8 cellular contexts compared by ENCODE assay signal in genomic region chr17:55641559-55642160, GRCh38.
DNase-seq lines count a peak whose midpoint lies in the region; ATAC-seq, FAIRE-seq and TF ChIP-seq lines count a peak whose summit lies in the region.

No MANE protein-coding gene starts in this region.

- H3K4me3 Mint-ChIP-seq in activated CD8-positive, alpha-beta T cell treated with anti-CD3 and anti-CD28 coated beads for 36 hours: no peak overlapping the region

- no peaks in the 10 kb centered on the region for H3K36me3 Mint-ChIP-seq in activated CD8-positive, alpha-beta T cell treated with anti-CD3 and anti-CD28 coated beads for 36 hours (ENCODE audit: low read depth)

- H3K9me3 Mint-ChIP-seq in activated CD8-positive, alpha-beta T cell treated with anti-CD3 and anti-CD28 coated beads for 36 hours: no peaks in the 10 kb centered on the region

- peak; percentile 39 for TF ChIP-seq CTCF in activated CD8-positive, alpha-beta T cell treated with anti-CD3 and anti-CD28 coated beads for 36 hours (IDR thresholded peaks at IDR 0.05)

- no peak for FAIRE-seq in frontal cortex (lab: Jason Lieb, UNC)

- DNase-seq in D341Med (ENCODE audit: low spot score) (peak; percentile 70), H4 (ENCODE audit: low spot score) (peak; percentile 62), NCI-H2227 treated with DMSO at 0.1 percent for 48 hours (lab: John Stamatoyannopoulos, UW) (peak; percentile 51), Right ventricle myocardium inferior (ENCODE audit: missing footprints) (no peak), renal cortical epithelial cell (ENCODE audit: low read depth) (peak; percentile 50), frontal cortex (ENCODE audit: low spot score in 2 of 2) (no peak)
- peak; percentile 53 for DNase-seq in activated CD8-positive, alpha-beta T cell treated with anti-CD3 and anti-CD28 coated beads for 36 hours
- DNase-seq in activated CD8-positive, alpha-beta memory T cell treated with anti-CD3 and anti-CD28 coated beads, Interleukin-2, amount 50 U/mL, for 4 hours: no peak

- ATAC-seq in activated CD8-positive, alpha-beta T cell treated with anti-CD3 and anti-CD28 coated beads for 36 hours: peak; percentile 24
- ATAC-seq in Right ventricle myocardium inferior: peak; percentile 78

- H3K4me1 Mint-ChIP-seq in activated CD8-positive, alpha-beta T cell treated with anti-CD3 and anti-CD28 coated beads for 36 hours (ENCODE audit: low read depth): no peaks in the 10 kb centered on the region

- H3K27me3 Mint-ChIP-seq in activated CD8-positive, alpha-beta T cell treated with anti-CD3 and anti-CD28 coated beads for 36 hours: peaks cover 8% of the 10 kb centered on the region

- no peak overlapping the region for H3K27ac Mint-ChIP-seq in activated CD8-positive, alpha-beta T cell treated with anti-CD3 and anti-CD28 coated beads for 36 hours

- POLR2A ChIA-PET in activated CD8-positive, alpha-beta T cell treated with anti-CD3 and anti-CD28 coated beads for 36 hours (lab: Charles Lee): no interaction called here

- intact Hi-C loops in activated CD8-positive, alpha-beta T cell treated with anti-CD3 and anti-CD28 coated beads for 36 hours (cut with micrococcal nuclease): no loop called here
- intact Hi-C loops in Right ventricle myocardium inferior (cut with DNase I): loop anchor here (2.0 kb wide), 1 partner anchor 115 kb away; no protein-coding TSS in a partner anchor

- CTCF ChIA-PET in activated CD8-positive, alpha-beta T cell treated with anti-CD3 and anti-CD28 coated beads for 36 hours (lab: Charles Lee): interaction anchor here (1.5 to 1.8 kb wide), 2 partner anchors 33 to 115 kb away, joined by 4 to 14 read pairs; no protein-coding TSS in a partner anchor

Comparison
In these comparisons a context has a peak if more than half of its experiments do, and no peak if none do; other contexts are left out.
1. DNase-seq: peak in D341Med (single experiment), H4 (single experiment), NCI-H2227 treated with DMSO at 0.1 percent for 48 hours (single experiment), activated CD8-positive, alpha-beta T cell treated with anti-CD3 and anti-CD28 coated beads for 36 hours (single experiment) and renal cortical epithelial cell (single experiment); none in Right ventricle myocardium inferior (single experiment), activated CD8-positive, alpha-beta memory T cell treated with anti-CD3 and anti-CD28 coated beads, Interleukin-2, amount 50 U/mL, for 4 hours (single experiment) and frontal cortex (0 of 2).